Comparison of ENCODE assay signal across 9 cellular contexts in the genomic region with DNA sequence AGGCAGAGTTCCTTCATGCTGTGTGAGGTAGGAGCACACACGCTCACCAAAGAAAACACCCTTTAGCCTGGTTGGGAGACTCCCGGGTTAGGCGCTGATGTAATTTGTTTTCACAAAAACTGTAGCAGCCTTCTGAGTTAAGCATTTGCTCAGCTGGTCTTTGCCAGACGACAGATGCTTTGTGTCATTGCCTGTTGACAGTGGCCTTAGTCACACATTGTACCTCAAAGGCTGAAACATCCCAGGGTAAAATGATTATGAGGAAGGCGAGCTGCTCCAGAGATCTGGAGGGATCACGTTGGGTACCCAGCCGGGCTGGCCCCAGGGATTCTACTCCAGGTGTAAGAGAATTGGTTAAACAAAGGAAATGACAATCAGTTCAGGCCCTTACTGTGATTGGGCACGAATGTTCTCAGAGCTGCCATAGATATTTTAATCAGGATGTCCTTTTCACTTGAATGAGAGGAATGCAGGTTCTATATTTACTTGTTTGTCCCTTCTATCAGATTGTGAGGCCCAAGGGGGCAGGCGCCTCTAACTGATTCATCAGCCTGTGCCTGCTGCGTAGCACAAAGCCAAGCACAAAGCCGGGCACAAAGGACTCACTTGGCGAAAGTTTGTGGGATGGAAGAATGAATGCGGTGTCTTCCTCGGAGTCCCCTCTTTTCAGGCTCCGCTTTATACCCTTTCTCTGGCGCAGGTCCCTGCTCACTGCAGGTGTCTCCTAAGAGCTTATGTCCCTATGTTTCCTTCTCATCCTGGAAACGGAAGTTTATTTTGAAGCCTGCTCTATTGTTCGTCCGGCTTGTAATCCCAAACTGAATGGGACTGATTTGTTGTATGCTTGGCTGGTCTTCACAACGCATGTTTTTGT. TPM values are rescaled to one million over a fixed set of nuclear protein-coding genes. Genes with fewer than 3 reads are reported as not detected.
DNase-seq lines count a peak whose midpoint lies in the region; ATAC-seq and TF ChIP-seq lines count a peak whose summit lies in the region.
"Had no signal": no experiment of that assay in that cellular context is flagged by ENCODE, and none has a peak within 500 bp of the region (broad histone marks: within the 10 kb centered on the region; RNA-seq: fewer than 3 reads in every experiment).

No MANE protein-coding gene starts in this region.

- H3K9ac ChIP-seq in rectal smooth muscle tissue (ENCODE audit: low read length), result no peak overlapping the region

- peak overlapping the region; percentile 0; the same call in 1 of the 2 replicates for H3K4me3 ChIP-seq in GM23338
- peak overlapping the region; percentile 31 for H3K4me3 ChIP-seq in SJCRH30
- H3K4me3 ChIP-seq in rectal smooth muscle tissue (ENCODE audit: low read length), result no peak overlapping the region
- H3K4me3 ChIP-seq in tibial nerve, result no peak overlapping the region

- peaks cover 46% of the 10 kb centered on the region for H3K4me1 Mint-ChIP-seq in GM23338
- H3K4me1 Mint-ChIP-seq in activated CD4-positive, alpha-beta T cell treated with anti-CD3 and anti-CD28 coated beads, Interleukin-2, amount 10 ng/mL, durations not matched to agents 24 days and 14 days, result no peaks in the 10 kb centered on the region
- H3K4me1 Mint-ChIP-seq: activated naive CD8-positive, alpha-beta T cell treated with anti-CD3 and anti-CD28 coated beads, Interleukin-2, amount 10 ng/mL, durations not matched to agents 7 days and 5 days had no signal

- TF ChIP-seq EP300 in tibial nerve (IDR thresholded peaks at IDR 0.05), result peak in 1 of 2 donors; percentile 41

- WGBS in tibial nerve, 2 donors, result 48 to 51% methylated on average over 20 of the region's 20 CpGs

- TF ChIP-seq CTCF in GM23338 (conservative IDR thresholded peaks at IDR 0.05; ENCODE audit: low read depth in 2 of 2), result no peak
- TF ChIP-seq CTCF in tibial nerve (IDR thresholded peaks at IDR 0.05), result no peak

- no peaks in the 10 kb centered on the region for H3K79me2 ChIP-seq in GM23338 (replicated peaks; ENCODE audit: insufficient read depth)

- H2AFZ ChIP-seq in GM23338, result no peak overlapping the region

- H3K9me3 Mint-ChIP-seq in GM23338, result peaks cover 13% of the 10 kb centered on the region; the same call in 2 of the 3 replicates
- no peaks in the 10 kb centered on the region for H3K9me3 Mint-ChIP-seq in activated CD4-positive, alpha-beta T cell treated with anti-CD3 and anti-CD28 coated beads, Interleukin-2, amount 10 ng/mL, durations not matched to agents 24 days and 14 days
- H3K9me3 Mint-ChIP-seq: activated naive CD8-positive, alpha-beta T cell treated with anti-CD3 and anti-CD28 coated beads, Interleukin-2, amount 10 ng/mL, durations not matched to agents 7 days and 5 days had no signal

- no peaks in the 10 kb centered on the region for H3K27me3 ChIP-seq in GM23338 (ENCODE audit: insufficient read depth)
- H3K27me3 ChIP-seq in SJCRH30, result no peaks in the 10 kb centered on the region
- no peaks in the 10 kb centered on the region for H3K27me3 ChIP-seq in rectal smooth muscle tissue (ENCODE audit: control insufficient read depth, insufficient read depth, low read length)
- no peaks in the 10 kb centered on the region for H3K27me3 ChIP-seq in tibial nerve

- H3K9me3 ChIP-seq in SJCRH30 (replicated peaks) (peaks cover 4% of the 10 kb centered on the region; the same call in 1 of the 2 replicates), tibial nerve (no peaks in the 10 kb centered on the region)

- H3K4me1 ChIP-seq in GM23338 (ENCODE audit: insufficient read depth) (peaks cover 22% of the 10 kb centered on the region), SJCRH30 (peaks cover 32% of the 10 kb centered on the region), rectal smooth muscle tissue (ENCODE audit: control insufficient read depth, insufficient read depth, low read length) (no peaks in the 10 kb centered on the region), tibial nerve (peaks cover 0 to 4% (median 1%) of the 10 kb centered on the region in 4 donors)

- intact Hi-C loops in Right ventricle myocardium superior (cut with DNase I), result no loop called here
- intact Hi-C loops in activated CD4-positive, alpha-beta T cell treated with anti-CD3 and anti-CD28 coated beads, Interleukin-2, amount 10 ng/mL, durations not matched to agents 24 days and 14 days (cut with micrococcal nuclease), result no loop called here

- H3K9me2 ChIP-seq in GM23338 (ENCODE audit: insufficient read depth), result peaks cover 9% of the 10 kb centered on the region

- H3K36me3 ChIP-seq in GM23338 (ENCODE audit: insufficient read depth), result no peaks in the 10 kb centered on the region
- H3K36me3 ChIP-seq in SJCRH30, result no peaks in the 10 kb centered on the region
- no peaks in the 10 kb centered on the region for H3K36me3 ChIP-seq in rectal smooth muscle tissue (ENCODE audit: control insufficient read depth, insufficient read depth, low read length)
- H3K36me3 ChIP-seq in tibial nerve, result no peaks in the 10 kb centered on the region

- peak overlapping the region; percentile 97 for H3K27ac Mint-ChIP-seq in GM23338
- no peak overlapping the region for H3K27ac Mint-ChIP-seq in activated CD4-positive, alpha-beta T cell treated with anti-CD3 and anti-CD28 coated beads, Interleukin-2, amount 10 ng/mL, durations not matched to agents 24 days and 14 days
- H3K27ac Mint-ChIP-seq: activated naive CD8-positive, alpha-beta T cell treated with anti-CD3 and anti-CD28 coated beads, Interleukin-2, amount 10 ng/mL, durations not matched to agents 7 days and 5 days had no signal

- no peaks in the 10 kb centered on the region for H4K20me1 ChIP-seq in GM23338 (replicated peaks; ENCODE audit: insufficient read depth)

- peak overlapping the region; percentile 100 for H3K27ac ChIP-seq in GM23338 (ENCODE audit: low read depth)
- H3K27ac ChIP-seq in SJCRH30, result peak overlapping the region; percentile 67
- H3K27ac ChIP-seq in rectal smooth muscle tissue (ENCODE audit: low read depth, low read length), result peak overlapping the region; percentile 56
- peak overlapping the region in 1 of 4 donors; percentile 16 for H3K27ac ChIP-seq in tibial nerve

- H3K4me2 ChIP-seq in GM23338, result peak overlapping the region; percentile 58

- H3K36me3 Mint-ChIP-seq in GM23338 (ENCODE audit: low read depth), result peaks cover 25% of the 10 kb centered on the region
- H3K36me3 Mint-ChIP-seq in activated CD4-positive, alpha-beta T cell treated with anti-CD3 and anti-CD28 coated beads, Interleukin-2, amount 10 ng/mL, durations not matched to agents 24 days and 14 days (ENCODE audit: low read depth), result no peaks in the 10 kb centered on the region
- H3K36me3 Mint-ChIP-seq: activated naive CD8-positive, alpha-beta T cell treated with anti-CD3 and anti-CD28 coated beads, Interleukin-2, amount 10 ng/mL, durations not matched to agents 7 days and 5 days had no signal

- TF ChIP-seq POLR2A in tibial nerve (IDR thresholded peaks at IDR 0.05), result no peak

- peak; percentile 99 for DNase-seq in GM23338 (ENCODE audit: low spot score)
- DNase-seq in SJCRH30, result peak; percentile 81 to 87
- DNase-seq in Right ventricle myocardium superior, result peak; percentile 66
- no peak for DNase-seq in tibial nerve (ENCODE audit: low spot score in 2 of 2)
- no peak for DNase-seq in NOMO-1 treated with dmso at 0.1 percent for 144 hours (lab: John Stamatoyannopoulos, UW; ENCODE audit: unreplicated experiment)
- no peak for DNase-seq in activated CD4-positive, alpha-beta T cell treated with anti-CD3 and anti-CD28 coated beads, Interleukin-2, amount 10 ng/mL, durations not matched to agents 24 days and 14 days
- DNase-seq in hippocampal formation (lab: John Stamatoyannopoulos, UW), result no peak
- DNase-seq: activated naive CD8-positive, alpha-beta T cell treated with anti-CD3 and anti-CD28 coated beads, Interleukin-2, amount 10 ng/mL, durations not matched to agents 7 days and 5 days had no signal

- peak; percentile 90 for ATAC-seq in GM23338
- ATAC-seq in Right ventricle myocardium superior (ENCODE audit: poor library complexity), result peak; percentile 90

- peaks cover 11% of the 10 kb centered on the region for H3F3A ChIP-seq in GM23338 (replicated peaks; ENCODE audit: low read depth)

- H3K27me3 Mint-ChIP-seq in GM23338 (ENCODE audit: insufficient read depth, low read depth, poor library complexity), result peaks cover 4% of the 10 kb centered on the region
- peaks cover 21% of the 10 kb centered on the region for H3K27me3 Mint-ChIP-seq in activated CD4-positive, alpha-beta T cell treated with anti-CD3 and anti-CD28 coated beads, Interleukin-2, amount 10 ng/mL, durations not matched to agents 24 days and 14 days

- peak overlapping the region; percentile 40 for H3K4me3 Mint-ChIP-seq in GM23338
- no peak overlapping the region for H3K4me3 Mint-ChIP-seq in activated CD4-positive, alpha-beta T cell treated with anti-CD3 and anti-CD28 coated beads, Interleukin-2, amount 10 ng/mL, durations not matched to agents 24 days and 14 days
- H3K4me3 Mint-ChIP-seq: activated naive CD8-positive, alpha-beta T cell treated with anti-CD3 and anti-CD28 coated beads, Interleukin-2, amount 10 ng/mL, durations not matched to agents 7 days and 5 days had no signal

TF ChIP-seq in GM23338, 12 proteins besides CTCF, POLR2A, EP300 and RAD21 (continues in another document):
- peak; percentile 72 for TF ChIP-seq CREB1 (CRISPR knock-in tag; IDR thresholded peaks at IDR 0.05; ENCODE audit: low read depth)

RNA-seq across cellular contexts. Expression of a gene that starts 47.1 kb away (rescaled TPM):
- 73.4 and 75.8 TPM in 2 replicates for total RNA-seq in GM23338 (2014; rRNA removed; shearing (Covaris generic))
- 84.5 and 95.9 TPM in 2 replicates for polyA plus RNA-seq in GM23338 (2016; fragmentation: Nextera tagmentation; extraction: Ambion mirVana)
- total RNA-seq in SJCRH30 (2014; rRNA removed; shearing (Covaris generic)), result 2.2 and 2.3 TPM in 2 replicates
- 10.3 TPM for total RNA-seq in Right ventricle myocardium superior
- total RNA-seq in tibial nerve, result 100 to 1,000 TPM; 123 to 420 (median 197) TPM
- total RNA-seq in activated CD4-positive, alpha-beta T cell treated with anti-CD3 and anti-CD28 coated beads, Interleukin-2, amount 10 ng/mL, durations not matched to agents 24 days and 14 days, result 5.1 and 7.4 TPM in 2 replicates

RNA-seq across cellular contexts. Expression of a gene that starts 58.0 kb away (rescaled TPM):
- total RNA-seq in GM23338 (2014; rRNA removed; shearing (Covaris generic)), result 49.1 and 53.5 TPM in 2 replicates
- 20.2 and 25.6 TPM in 2 replicates for polyA plus RNA-seq in GM23338 (2016; fragmentation: Nextera tagmentation; extraction: Ambion mirVana)
- 31.8 and 34.7 TPM in 2 replicates for total RNA-seq in SJCRH30 (2014; rRNA removed; shearing (Covaris generic))
- total RNA-seq in Right ventricle myocardium superior (18.3 TPM), tibial nerve (100 to 1,000 TPM in 1 of 4 donors, 10 to 100 TPM in 3; 75.0 to 104 (median 86.9) TPM)
- 7.1 and 9.1 TPM in 2 replicates for total RNA-seq in activated CD4-positive, alpha-beta T cell treated with anti-CD3 and anti-CD28 coated beads, Interleukin-2, amount 10 ng/mL, durations not matched to agents 24 days and 14 days

Comparison
In these comparisons a context has a peak if more than half of its experiments do, and no peak if none do; other contexts are left out.
1. DNase-seq: peak in GM23338 (single experiment), SJCRH30 (2 of 2) and Right ventricle myocardium superior (single experiment); none in tibial nerve (0 of 2), NOMO-1 treated with dmso at 0.1 percent for 144 hours (single experiment), activated CD4-positive, alpha-beta T cell treated with anti-CD3 and anti-CD28 coated beads, Interleukin-2, amount 10 ng/mL, durations not matched to agents 24 days and 14 days (single experiment) and hippocampal formation (0 of 2).
2. H3K4me3 ChIP-seq: peak in GM23338 (single experiment) and SJCRH30 (single experiment); none in rectal smooth muscle tissue (single experiment) and tibial nerve (0 of 4).